25 cellular contexts compared by ENCODE assay signal in genomic region chr2:221228214-221228769, GRCh38.
"Had no signal": no experiment of that assay in that cellular context is flagged by ENCODE, and none has a peak within 500 bp of the region (broad histone marks: within the 10 kb centered on the region; RNA-seq: fewer than 3 reads in every experiment).

No MANE protein-coding gene starts in this region.

- H3K4me3 ChIP-seq: mucosa of descending colon, skin epidermis, thyroid gland, upper lobe of right lung had no signal

- H3K36me3 Mint-ChIP-seq: activated naive CD8-positive, alpha-beta T cell treated with anti-CD3 and anti-CD28 coated beads, Interleukin-2, amount 10 ng/mL, durations not matched to agents 7 days and 5 days; natural killer cell treated with Interleukin-12 subunit alpha and Interleukin-12 subunit beta and Interleukin-15 and Interleukin-18, amount 100 ng/mL, for 72 hours; stimulated activated effector memory CD8-positive, alpha-beta T cell treated with anti-CD3 and anti-CD28 coated beads, Interleukin-12 subunit alpha, Interleukin-12 subunit beta, amount 100 ng/mL, for 72 hours had no signal

- H3K27ac ChIP-seq: thyroid gland, upper lobe of right lung, WERI-Rb-1 had no signal

- DNase-seq: activated CD4-positive, alpha-beta T cell treated with anti-CD3 and anti-CD28 coated beads for 48 hours; activated CD4-positive, alpha-beta T cell treated with anti-CD3 and anti-CD28 coated beads, Interleukin-2, amount 50 U/mL, for 48 hours; activated CD8-positive, alpha-beta memory T cell treated with anti-CD3 and anti-CD28 coated beads for 24 hours; activated effector memory CD4-positive, alpha-beta T cell treated with anti-CD3 and anti-CD28 coated beads, Interleukin-2, amount 50 U/mL, for 16 hours; activated naive CD4-positive, alpha-beta T cell treated with anti-CD3 and anti-CD28 coated beads for 36 hours; activated naive CD8-positive, alpha-beta T cell treated with anti-CD3 and anti-CD28 coated beads, Interleukin-2, amount 10 ng/mL, durations not matched to agents 7 days and 5 days; central memory CD4-positive, alpha-beta T cell; effector CD8-positive, alpha-beta T cell; head of caudate nucleus; mucosa of descending colon; stimulated activated CD4-positive, alpha-beta T cell treated with anti-CD3 and anti-CD28 coated beads, Interleukin-12 subunit alpha, Interleukin-12 subunit beta, amount 100 ng/mL, for 4 hours; stimulated activated CD4-positive, alpha-beta T cell treated with anti-CD3 and anti-CD28 coated beads, Interleukin-4, amount 100 ng/mL, for 24 hours; T-helper 17 cell; T1000; thyroid gland; upper lobe of right lung; WERI-Rb-1 had no signal

- ATAC-seq: activated CD4-positive, CD25-positive, alpha-beta regulatory T cell treated with anti-CD3 and anti-CD28 coated beads, Interleukin-2, amount 50 U/mL, for 24 hours; left lobe of liver; mucosa of descending colon; natural killer cell treated with Interleukin-12 subunit alpha and Interleukin-12 subunit beta and Interleukin-15 and Interleukin-18, amount 100 ng/mL, for 72 hours; sciatic nerve; stimulated activated effector memory CD8-positive, alpha-beta T cell treated with anti-CD3 and anti-CD28 coated beads, Interleukin-12 subunit alpha, Interleukin-12 subunit beta, amount 100 ng/mL, for 72 hours; T-helper 17 cell; upper lobe of right lung had no signal

- H3K4me1 Mint-ChIP-seq: activated naive CD8-positive, alpha-beta T cell treated with anti-CD3 and anti-CD28 coated beads, Interleukin-2, amount 10 ng/mL, durations not matched to agents 7 days and 5 days; stimulated activated effector memory CD8-positive, alpha-beta T cell treated with anti-CD3 and anti-CD28 coated beads, Interleukin-12 subunit alpha, Interleukin-12 subunit beta, amount 100 ng/mL, for 72 hours; T-helper 17 cell had no signal

- H3K9me3 ChIP-seq: mucosa of descending colon, thyroid gland, upper lobe of right lung had no signal

- H3K4me1 ChIP-seq: thyroid gland, upper lobe of right lung had no signal

- H3K36me3 ChIP-seq: thyroid gland, upper lobe of right lung, WERI-Rb-1 had no signal

- H3K27me3 Mint-ChIP-seq: activated naive CD8-positive, alpha-beta T cell treated with anti-CD3 and anti-CD28 coated beads, Interleukin-2, amount 10 ng/mL, durations not matched to agents 7 days and 5 days; stimulated activated naive CD8-positive, alpha-beta T cell treated with anti-CD3 and anti-CD28 coated beads, Interleukin-15, Interleukin-2, amounts not matched to agents 100 ng/mL and 50 ng/mL, for 24 hours; T-helper 17 cell had no signal

- H3K9me3 Mint-ChIP-seq: activated naive CD4-positive, alpha-beta T cell treated with anti-CD3 and anti-CD28 coated beads for 36 hours; activated naive CD8-positive, alpha-beta T cell treated with anti-CD3 and anti-CD28 coated beads, Interleukin-2, amount 10 ng/mL, durations not matched to agents 7 days and 5 days; activated T-helper 1 cell treated with anti-CD3 and anti-CD28 coated beads, Interleukin-12 subunit alpha, Interleukin-12 subunit beta, Interleukin-2, Interleukin-4 antibody, amounts not matched to agents 30 ng/mL and 10 ng/mL and 1 ng/mL, durations not matched to agents 14 hours and 24 hours and 36 hours; natural killer cell treated with Interleukin-12 subunit alpha and Interleukin-12 subunit beta and Interleukin-15 and Interleukin-18, amount 100 ng/mL, for 72 hours; stimulated activated effector memory CD8-positive, alpha-beta T cell treated with anti-CD3 and anti-CD28 coated beads, Interleukin-12 subunit alpha, Interleukin-12 subunit beta, amount 100 ng/mL, for 72 hours had no signal

- H3K27me3 ChIP-seq: thyroid gland, upper lobe of right lung had no signal

- H3K27ac Mint-ChIP-seq: activated naive CD4-positive, alpha-beta T cell treated with anti-CD3 and anti-CD28 coated beads for 36 hours; activated naive CD8-positive, alpha-beta T cell treated with anti-CD3 and anti-CD28 coated beads, Interleukin-2, amount 10 ng/mL, durations not matched to agents 7 days and 5 days; activated T-helper 1 cell treated with anti-CD3 and anti-CD28 coated beads, Interleukin-12 subunit alpha, Interleukin-12 subunit beta, Interleukin-2, Interleukin-4 antibody, amounts not matched to agents 30 ng/mL and 10 ng/mL and 1 ng/mL, durations not matched to agents 14 hours and 24 hours and 36 hours; natural killer cell treated with Interleukin-12 subunit alpha and Interleukin-12 subunit beta and Interleukin-15 and Interleukin-18, amount 100 ng/mL, for 72 hours; stimulated activated effector memory CD8-positive, alpha-beta T cell treated with anti-CD3 and anti-CD28 coated beads, Interleukin-12 subunit alpha, Interleukin-12 subunit beta, amount 100 ng/mL, for 72 hours; stimulated activated naive CD8-positive, alpha-beta T cell treated with anti-CD3 and anti-CD28 coated beads, Interleukin-15, Interleukin-2, amounts not matched to agents 100 ng/mL and 50 ng/mL, for 24 hours; T-helper 17 cell had no signal

- H3K4me3 Mint-ChIP-seq: activated naive CD4-positive, alpha-beta T cell treated with anti-CD3 and anti-CD28 coated beads for 36 hours; activated naive CD8-positive, alpha-beta T cell treated with anti-CD3 and anti-CD28 coated beads, Interleukin-2, amount 10 ng/mL, durations not matched to agents 7 days and 5 days; activated T-helper 1 cell treated with anti-CD3 and anti-CD28 coated beads, Interleukin-12 subunit alpha, Interleukin-12 subunit beta, Interleukin-2, Interleukin-4 antibody, amounts not matched to agents 30 ng/mL and 10 ng/mL and 1 ng/mL, durations not matched to agents 14 hours and 24 hours and 36 hours; natural killer cell treated with Interleukin-12 subunit alpha and Interleukin-12 subunit beta and Interleukin-15 and Interleukin-18, amount 100 ng/mL, for 72 hours; stimulated activated effector memory CD8-positive, alpha-beta T cell treated with anti-CD3 and anti-CD28 coated beads, Interleukin-12 subunit alpha, Interleukin-12 subunit beta, amount 100 ng/mL, for 72 hours; stimulated activated naive CD8-positive, alpha-beta T cell treated with anti-CD3 and anti-CD28 coated beads, Interleukin-15, Interleukin-2, amounts not matched to agents 100 ng/mL and 50 ng/mL, for 24 hours; T-helper 17 cell had no signal
